ENCODE assay signal across 1 cellular context in the genomic region with DNA sequence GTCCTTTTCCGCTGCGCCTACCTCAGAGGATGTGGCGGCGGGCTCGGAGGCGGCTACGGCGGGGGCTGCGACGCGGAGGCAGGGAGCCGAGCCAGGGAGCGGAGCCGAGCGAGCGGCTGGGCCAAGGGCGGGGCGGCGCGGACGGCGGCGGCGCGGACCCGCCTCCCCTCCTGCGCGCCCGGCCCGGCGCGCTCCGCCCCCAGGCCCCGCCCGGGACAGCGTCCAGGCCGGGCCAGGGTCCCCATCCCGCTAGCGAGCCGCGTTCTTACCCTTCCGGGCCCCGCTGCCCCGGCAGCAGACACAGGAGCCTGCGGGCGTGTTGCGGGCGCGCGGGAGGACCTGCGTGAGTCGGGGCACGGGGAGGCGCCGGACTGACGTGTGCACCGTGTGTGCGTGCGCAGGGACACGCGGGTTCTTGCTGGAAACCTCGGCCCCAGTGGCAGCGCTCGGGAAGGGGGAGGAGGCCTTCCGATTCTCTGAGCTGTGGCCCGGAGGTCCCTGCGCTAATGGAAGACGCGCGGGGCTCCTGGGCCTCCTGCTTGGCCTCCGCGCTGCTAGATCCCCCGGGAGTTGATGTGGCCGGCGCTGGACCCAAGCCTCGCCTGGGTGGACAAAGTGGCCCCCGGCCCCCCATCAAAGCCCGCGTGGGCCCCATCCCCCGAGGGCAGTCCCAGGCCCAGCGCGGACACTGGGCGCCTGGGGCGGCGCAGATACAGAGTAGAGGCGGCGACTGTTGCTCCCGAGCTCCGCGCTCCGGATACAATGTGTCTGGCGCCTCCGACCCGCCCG.
TF ChIP-seq lines count a peak whose summit lies in the region.

A gene with protein sequence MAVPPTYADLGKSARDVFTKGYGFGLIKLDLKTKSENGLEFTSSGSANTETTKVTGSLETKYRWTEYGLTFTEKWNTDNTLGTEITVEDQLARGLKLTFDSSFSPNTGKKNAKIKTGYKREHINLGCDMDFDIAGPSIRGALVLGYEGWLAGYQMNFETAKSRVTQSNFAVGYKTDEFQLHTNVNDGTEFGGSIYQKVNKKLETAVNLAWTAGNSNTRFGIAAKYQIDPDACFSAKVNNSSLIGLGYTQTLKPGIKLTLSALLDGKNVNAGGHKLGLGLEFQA (minus strand): TSS at position 350 of the 789 bp plus-strand sequence. CDS start 11,963 bp downstream, outside the sequence.

TF ChIP-seq in HepG2, 621 proteins besides CTCF, POLR2A, EP300 and RAD21 (continued from another document and continues in another):
- TF ChIP-seq, protein P1, sequence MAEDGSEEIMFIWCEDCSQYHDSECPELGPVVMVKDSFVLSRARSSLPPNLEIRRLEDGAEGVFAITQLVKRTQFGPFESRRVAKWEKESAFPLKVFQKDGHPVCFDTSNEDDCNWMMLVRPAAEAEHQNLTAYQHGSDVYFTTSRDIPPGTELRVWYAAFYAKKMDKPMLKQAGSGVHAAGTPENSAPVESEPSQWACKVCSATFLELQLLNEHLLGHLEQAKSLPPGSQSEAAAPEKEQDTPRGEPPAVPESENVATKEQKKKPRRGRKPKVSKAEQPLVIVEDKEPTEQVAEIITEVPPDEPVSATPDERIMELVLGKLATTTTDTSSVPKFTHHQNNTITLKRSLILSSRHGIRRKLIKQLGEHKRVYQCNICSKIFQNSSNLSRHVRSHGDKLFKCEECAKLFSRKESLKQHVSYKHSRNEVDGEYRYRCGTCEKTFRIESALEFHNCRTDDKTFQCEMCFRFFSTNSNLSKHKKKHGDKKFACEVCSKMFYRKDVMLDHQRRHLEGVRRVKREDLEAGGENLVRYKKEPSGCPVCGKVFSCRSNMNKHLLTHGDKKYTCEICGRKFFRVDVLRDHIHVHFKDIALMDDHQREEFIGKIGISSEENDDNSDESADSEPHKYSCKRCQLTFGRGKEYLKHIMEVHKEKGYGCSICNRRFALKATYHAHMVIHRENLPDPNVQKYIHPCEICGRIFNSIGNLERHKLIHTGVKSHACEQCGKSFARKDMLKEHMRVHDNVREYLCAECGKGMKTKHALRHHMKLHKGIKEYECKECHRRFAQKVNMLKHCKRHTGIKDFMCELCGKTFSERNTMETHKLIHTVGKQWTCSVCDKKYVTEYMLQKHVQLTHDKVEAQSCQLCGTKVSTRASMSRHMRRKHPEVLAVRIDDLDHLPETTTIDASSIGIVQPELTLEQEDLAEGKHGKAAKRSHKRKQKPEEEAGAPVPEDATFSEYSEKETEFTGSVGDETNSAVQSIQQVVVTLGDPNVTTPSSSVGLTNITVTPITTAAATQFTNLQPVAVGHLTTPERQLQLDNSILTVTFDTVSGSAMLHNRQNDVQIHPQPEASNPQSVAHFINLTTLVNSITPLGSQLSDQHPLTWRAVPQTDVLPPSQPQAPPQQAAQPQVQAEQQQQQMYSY (CRISPR knock-in tag; IDR thresholded peaks at IDR 0.05) = peak; percentile 11; the same call in 1 of the 2 replicates
- TF ChIP-seq, protein P2, sequence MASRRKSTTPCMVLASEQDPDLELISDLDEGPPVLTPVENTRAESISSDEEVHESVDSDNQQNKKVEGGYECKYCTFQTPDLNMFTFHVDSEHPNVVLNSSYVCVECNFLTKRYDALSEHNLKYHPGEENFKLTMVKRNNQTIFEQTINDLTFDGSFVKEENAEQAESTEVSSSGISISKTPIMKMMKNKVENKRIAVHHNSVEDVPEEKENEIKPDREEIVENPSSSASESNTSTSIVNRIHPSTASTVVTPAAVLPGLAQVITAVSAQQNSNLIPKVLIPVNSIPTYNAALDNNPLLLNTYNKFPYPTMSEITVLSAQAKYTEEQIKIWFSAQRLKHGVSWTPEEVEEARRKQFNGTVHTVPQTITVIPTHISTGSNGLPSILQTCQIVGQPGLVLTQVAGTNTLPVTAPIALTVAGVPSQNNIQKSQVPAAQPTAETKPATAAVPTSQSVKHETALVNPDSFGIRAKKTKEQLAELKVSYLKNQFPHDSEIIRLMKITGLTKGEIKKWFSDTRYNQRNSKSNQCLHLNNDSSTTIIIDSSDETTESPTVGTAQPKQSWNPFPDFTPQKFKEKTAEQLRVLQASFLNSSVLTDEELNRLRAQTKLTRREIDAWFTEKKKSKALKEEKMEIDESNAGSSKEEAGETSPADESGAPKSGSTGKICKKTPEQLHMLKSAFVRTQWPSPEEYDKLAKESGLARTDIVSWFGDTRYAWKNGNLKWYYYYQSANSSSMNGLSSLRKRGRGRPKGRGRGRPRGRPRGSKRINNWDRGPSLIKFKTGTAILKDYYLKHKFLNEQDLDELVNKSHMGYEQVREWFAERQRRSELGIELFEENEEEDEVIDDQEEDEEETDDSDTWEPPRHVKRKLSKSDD (CRISPR knock-in tag; IDR thresholded peaks at IDR 0.05; ENCODE audit: low read depth) = peak; percentile 51; the same call in 1 of the 2 replicates
- TF ChIP-seq ETV6 (CRISPR knock-in tag; conservative IDR thresholded peaks at IDR 0.05) = peak; percentile 75
- TF ChIP-seq ZMYM3 (CRISPR knock-in tag; IDR thresholded peaks at IDR 0.05) = 0 out of 2 replicates have a peak, but pooled peaks have one; percentile 49
- TF ChIP-seq MTF1 (CRISPR knock-in tag; IDR thresholded peaks at IDR 0.05) = peak; percentile 9; the same call in 1 of the 2 replicates
- no peak; the same call in 1 of the 2 replicates for TF ChIP-seq ZNF749 (CRISPR knock-in tag; IDR thresholded peaks at IDR 0.05; ENCODE audit: borderline replicate concordance)
- peak; percentile 76 for TF ChIP-seq ZNF883 (CRISPR knock-in tag; IDR thresholded peaks at IDR 0.05; ENCODE audit: not compliant biosample characterization)
- no peak for TF ChIP-seq PCBP2 (optimal IDR thresholded peaks at IDR 0.05; ENCODE audit: low read depth, low read length, poor library complexity, severe bottlenecking)
- peak; percentile 54; the same call in 1 of the 2 replicates for TF ChIP-seq BCL6 (CRISPR knock-in tag; IDR thresholded peaks at IDR 0.05)
- no peak for TF ChIP-seq RBAK (CRISPR knock-in tag; IDR thresholded peaks at IDR 0.05)
- TF ChIP-seq HMGA1 (CRISPR knock-in tag; conservative IDR thresholded peaks at IDR 0.05) = no peak
- peak; percentile 34; the same call in 1 of the 2 replicates for TF ChIP-seq NCOA2 (CRISPR knock-in tag; IDR thresholded peaks at IDR 0.05)
- TF ChIP-seq, protein P3, sequence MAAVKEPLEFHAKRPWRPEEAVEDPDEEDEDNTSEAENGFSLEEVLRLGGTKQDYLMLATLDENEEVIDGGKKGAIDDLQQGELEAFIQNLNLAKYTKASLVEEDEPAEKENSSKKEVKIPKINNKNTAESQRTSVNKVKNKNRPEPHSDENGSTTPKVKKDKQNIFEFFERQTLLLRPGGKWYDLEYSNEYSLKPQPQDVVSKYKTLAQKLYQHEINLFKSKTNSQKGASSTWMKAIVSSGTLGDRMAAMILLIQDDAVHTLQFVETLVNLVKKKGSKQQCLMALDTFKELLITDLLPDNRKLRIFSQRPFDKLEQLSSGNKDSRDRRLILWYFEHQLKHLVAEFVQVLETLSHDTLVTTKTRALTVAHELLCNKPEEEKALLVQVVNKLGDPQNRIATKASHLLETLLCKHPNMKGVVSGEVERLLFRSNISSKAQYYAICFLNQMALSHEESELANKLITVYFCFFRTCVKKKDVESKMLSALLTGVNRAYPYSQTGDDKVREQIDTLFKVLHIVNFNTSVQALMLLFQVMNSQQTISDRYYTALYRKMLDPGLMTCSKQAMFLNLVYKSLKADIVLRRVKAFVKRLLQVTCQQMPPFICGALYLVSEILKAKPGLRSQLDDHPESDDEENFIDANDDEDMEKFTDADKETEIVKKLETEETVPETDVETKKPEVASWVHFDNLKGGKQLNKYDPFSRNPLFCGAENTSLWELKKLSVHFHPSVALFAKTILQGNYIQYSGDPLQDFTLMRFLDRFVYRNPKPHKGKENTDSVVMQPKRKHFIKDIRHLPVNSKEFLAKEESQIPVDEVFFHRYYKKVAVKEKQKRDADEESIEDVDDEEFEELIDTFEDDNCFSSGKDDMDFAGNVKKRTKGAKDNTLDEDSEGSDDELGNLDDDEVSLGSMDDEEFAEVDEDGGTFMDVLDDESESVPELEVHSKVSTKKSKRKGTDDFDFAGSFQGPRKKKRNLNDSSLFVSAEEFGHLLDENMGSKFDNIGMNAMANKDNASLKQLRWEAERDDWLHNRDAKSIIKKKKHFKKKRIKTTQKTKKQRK (IDR thresholded peaks at IDR 0.05; ENCODE audit: low read length) = no peak
- peak; percentile 50 for TF ChIP-seq SALL1 (CRISPR knock-in tag; IDR thresholded peaks at IDR 0.05)
- no peak for TF ChIP-seq ZNF292 (CRISPR knock-in tag; IDR thresholded peaks at IDR 0.05; ENCODE audit: borderline replicate concordance, low read depth)
- no peak for TF ChIP-seq MYNN (CRISPR knock-in tag; IDR thresholded peaks at IDR 0.05; ENCODE audit: low read depth)
- no peak for TF ChIP-seq RARG (CRISPR knock-in tag; IDR thresholded peaks at IDR 0.05; ENCODE audit: low read depth)
- TF ChIP-seq ZNF598 (CRISPR knock-in tag; IDR thresholded peaks at IDR 0.05; ENCODE audit: borderline replicate concordance) = no peak
- peak; percentile 70 for TF ChIP-seq KMT2B (CRISPR knock-in tag; IDR thresholded peaks at IDR 0.05)
- no peak for TF ChIP-seq TP53 (CRISPR knock-in tag; conservative IDR thresholded peaks at IDR 0.05)
- TF ChIP-seq NR1H2 (CRISPR knock-in tag; IDR thresholded peaks at IDR 0.05; ENCODE audit: borderline replicate concordance, low read depth) = no peak; the same call in 1 of the 2 replicates
- no peak for TF ChIP-seq ZNF441 (CRISPR knock-in tag; IDR thresholded peaks at IDR 0.05; ENCODE audit: borderline replicate concordance)
- TF ChIP-seq, protein P4, sequence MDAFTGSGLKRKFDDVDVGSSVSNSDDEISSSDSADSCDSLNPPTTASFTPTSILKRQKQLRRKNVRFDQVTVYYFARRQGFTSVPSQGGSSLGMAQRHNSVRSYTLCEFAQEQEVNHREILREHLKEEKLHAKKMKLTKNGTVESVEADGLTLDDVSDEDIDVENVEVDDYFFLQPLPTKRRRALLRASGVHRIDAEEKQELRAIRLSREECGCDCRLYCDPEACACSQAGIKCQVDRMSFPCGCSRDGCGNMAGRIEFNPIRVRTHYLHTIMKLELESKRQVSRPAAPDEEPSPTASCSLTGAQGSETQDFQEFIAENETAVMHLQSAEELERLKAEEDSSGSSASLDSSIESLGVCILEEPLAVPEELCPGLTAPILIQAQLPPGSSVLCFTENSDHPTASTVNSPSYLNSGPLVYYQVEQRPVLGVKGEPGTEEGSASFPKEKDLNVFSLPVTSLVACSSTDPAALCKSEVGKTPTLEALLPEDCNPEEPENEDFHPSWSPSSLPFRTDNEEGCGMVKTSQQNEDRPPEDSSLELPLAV (CRISPR knock-in tag; conservative IDR thresholded peaks at IDR 0.05; ENCODE audit: low read depth) = no peak; the same call in 1 of the 2 replicates
- TF ChIP-seq, protein P5, sequence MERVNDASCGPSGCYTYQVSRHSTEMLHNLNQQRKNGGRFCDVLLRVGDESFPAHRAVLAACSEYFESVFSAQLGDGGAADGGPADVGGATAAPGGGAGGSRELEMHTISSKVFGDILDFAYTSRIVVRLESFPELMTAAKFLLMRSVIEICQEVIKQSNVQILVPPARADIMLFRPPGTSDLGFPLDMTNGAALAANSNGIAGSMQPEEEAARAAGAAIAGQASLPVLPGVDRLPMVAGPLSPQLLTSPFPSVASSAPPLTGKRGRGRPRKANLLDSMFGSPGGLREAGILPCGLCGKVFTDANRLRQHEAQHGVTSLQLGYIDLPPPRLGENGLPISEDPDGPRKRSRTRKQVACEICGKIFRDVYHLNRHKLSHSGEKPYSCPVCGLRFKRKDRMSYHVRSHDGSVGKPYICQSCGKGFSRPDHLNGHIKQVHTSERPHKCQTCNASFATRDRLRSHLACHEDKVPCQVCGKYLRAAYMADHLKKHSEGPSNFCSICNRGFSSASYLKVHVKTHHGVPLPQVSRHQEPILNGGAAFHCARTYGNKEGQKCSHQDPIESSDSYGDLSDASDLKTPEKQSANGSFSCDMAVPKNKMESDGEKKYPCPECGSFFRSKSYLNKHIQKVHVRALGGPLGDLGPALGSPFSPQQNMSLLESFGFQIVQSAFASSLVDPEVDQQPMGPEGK (CRISPR knock-in tag; IDR thresholded peaks at IDR 0.05) = peak; percentile 38
- TF ChIP-seq, protein P6, sequence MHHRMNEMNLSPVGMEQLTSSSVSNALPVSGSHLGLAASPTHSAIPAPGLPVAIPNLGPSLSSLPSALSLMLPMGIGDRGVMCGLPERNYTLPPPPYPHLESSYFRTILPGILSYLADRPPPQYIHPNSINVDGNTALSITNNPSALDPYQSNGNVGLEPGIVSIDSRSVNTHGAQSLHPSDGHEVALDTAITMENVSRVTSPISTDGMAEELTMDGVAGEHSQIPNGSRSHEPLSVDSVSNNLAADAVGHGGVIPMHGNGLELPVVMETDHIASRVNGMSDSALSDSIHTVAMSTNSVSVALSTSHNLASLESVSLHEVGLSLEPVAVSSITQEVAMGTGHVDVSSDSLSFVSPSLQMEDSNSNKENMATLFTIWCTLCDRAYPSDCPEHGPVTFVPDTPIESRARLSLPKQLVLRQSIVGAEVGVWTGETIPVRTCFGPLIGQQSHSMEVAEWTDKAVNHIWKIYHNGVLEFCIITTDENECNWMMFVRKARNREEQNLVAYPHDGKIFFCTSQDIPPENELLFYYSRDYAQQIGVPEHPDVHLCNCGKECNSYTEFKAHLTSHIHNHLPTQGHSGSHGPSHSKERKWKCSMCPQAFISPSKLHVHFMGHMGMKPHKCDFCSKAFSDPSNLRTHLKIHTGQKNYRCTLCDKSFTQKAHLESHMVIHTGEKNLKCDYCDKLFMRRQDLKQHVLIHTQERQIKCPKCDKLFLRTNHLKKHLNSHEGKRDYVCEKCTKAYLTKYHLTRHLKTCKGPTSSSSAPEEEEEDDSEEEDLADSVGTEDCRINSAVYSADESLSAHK (CRISPR knock-in tag; IDR thresholded peaks at IDR 0.05; ENCODE audit: borderline replicate concordance) = peak; percentile 72; the same call in 1 of the 2 replicates
- TF ChIP-seq ZSCAN12 (CRISPR knock-in tag; IDR thresholded peaks at IDR 0.05) = no peak
- TF ChIP-seq PAX8 (CRISPR knock-in tag; IDR thresholded peaks at IDR 0.05; ENCODE audit: borderline replicate concordance) = no peak
- no peak for TF ChIP-seq ZNF678 (CRISPR knock-in tag; IDR thresholded peaks at IDR 0.05)
- no peak for TF ChIP-seq ZNF260 (CRISPR knock-in tag; IDR thresholded peaks at IDR 0.05; ENCODE audit: borderline replicate concordance, low read depth)
- peak; percentile 7; the same call in 1 of the 2 replicates for TF ChIP-seq SP5 (CRISPR knock-in tag; IDR thresholded peaks at IDR 0.05; ENCODE audit: borderline replicate concordance, low read depth)
- TF ChIP-seq, protein P7, sequence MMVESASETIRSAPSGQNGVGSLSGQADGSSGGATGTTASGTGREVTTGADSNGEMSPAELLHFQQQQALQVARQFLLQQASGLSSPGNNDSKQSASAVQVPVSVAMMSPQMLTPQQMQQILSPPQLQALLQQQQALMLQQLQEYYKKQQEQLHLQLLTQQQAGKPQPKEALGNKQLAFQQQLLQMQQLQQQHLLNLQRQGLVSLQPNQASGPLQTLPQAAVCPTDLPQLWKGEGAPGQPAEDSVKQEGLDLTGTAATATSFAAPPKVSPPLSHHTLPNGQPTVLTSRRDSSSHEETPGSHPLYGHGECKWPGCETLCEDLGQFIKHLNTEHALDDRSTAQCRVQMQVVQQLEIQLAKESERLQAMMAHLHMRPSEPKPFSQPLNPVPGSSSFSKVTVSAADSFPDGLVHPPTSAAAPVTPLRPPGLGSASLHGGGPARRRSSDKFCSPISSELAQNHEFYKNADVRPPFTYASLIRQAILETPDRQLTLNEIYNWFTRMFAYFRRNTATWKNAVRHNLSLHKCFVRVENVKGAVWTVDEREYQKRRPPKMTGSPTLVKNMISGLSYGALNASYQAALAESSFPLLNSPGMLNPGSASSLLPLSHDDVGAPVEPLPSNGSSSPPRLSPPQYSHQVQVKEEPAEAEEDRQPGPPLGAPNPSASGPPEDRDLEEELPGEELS (CRISPR knock-in tag; IDR thresholded peaks at IDR 0.05) = no peak
- TF ChIP-seq GLI4 (CRISPR knock-in tag; IDR thresholded peaks at IDR 0.05; ENCODE audit: borderline replicate concordance) = no peak
- TF ChIP-seq, protein P8, sequence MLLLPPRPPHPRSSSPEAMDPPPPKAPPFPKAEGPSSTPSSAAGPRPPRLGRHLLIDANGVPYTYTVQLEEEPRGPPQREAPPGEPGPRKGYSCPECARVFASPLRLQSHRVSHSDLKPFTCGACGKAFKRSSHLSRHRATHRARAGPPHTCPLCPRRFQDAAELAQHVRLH (CRISPR knock-in tag; IDR thresholded peaks at IDR 0.05; ENCODE audit: borderline replicate concordance, low read depth) = 0 out of 2 replicates have a peak, but pooled peaks have one; percentile 22
